Comparison of ENCODE assay signal across 19 cellular contexts in genomic region chr2:95539836-95540235, GRCh38.
A peak's percentile ranks its signal among the peaks of the same experiment; 100 is the strongest.
DNase-seq lines count a peak whose midpoint lies in the region; ATAC-seq and TF ChIP-seq lines count a peak whose summit lies in the region.
"Had no signal": no experiment of that assay in that cellular context is flagged by ENCODE, and none has a peak within 500 bp of the region (broad histone marks: within the 10 kb centered on the region; RNA-seq: fewer than 3 reads in every experiment).

No MANE protein-coding gene starts in this region.

- peak overlapping the region; percentile 62 for H3K4me2 ChIP-seq in OCI-LY3 (ENCODE audit: low read length)

- peak overlapping the region; percentile 64 for H3K9ac ChIP-seq in OCI-LY3 (ENCODE audit: low read length)

- no peaks in the 10 kb centered on the region for H3K36me3 ChIP-seq in OCI-LY3 (replicated peaks; ENCODE audit: low read depth, low read length)
- H3K36me3 ChIP-seq: right atrium auricular region, stomach had no signal

- H3K27me3 ChIP-seq in OCI-LY3 (ENCODE audit: low read depth, low read length) = no peaks in the 10 kb centered on the region
- H3K27me3 ChIP-seq: right atrium auricular region, stomach had no signal

- peak overlapping the region; percentile 99 for H3K27ac ChIP-seq in OCI-LY3 (ENCODE audit: low read length)
- H3K27ac ChIP-seq: epithelial cell of prostate, right atrium auricular region, stomach had no signal

- no peaks in the 10 kb centered on the region for H3K79me2 ChIP-seq in OCI-LY3 (ENCODE audit: low read length)

- ATAC-seq in GM18870 (IDR thresholded peaks at IDR 0.05; ENCODE audit: unreplicated experiment) (peak; percentile 81), HG02798 (IDR thresholded peaks at IDR 0.05; ENCODE audit: poor library complexity, unreplicated experiment) (peak; percentile 66)
- ATAC-seq: HCT116, T-cell had no signal

- H2AFZ ChIP-seq in OCI-LY3 (ENCODE audit: low read depth, low read length) = no peak overlapping the region

- TF ChIP-seq CTCF in OCI-LY3 (IDR thresholded peaks at IDR 0.05; ENCODE audit: low read depth, low read length) = no peak

- peaks cover 44% of the 10 kb centered on the region for H3K4me1 ChIP-seq in OCI-LY3 (ENCODE audit: low read length)
- H3K4me1 ChIP-seq: right atrium auricular region, stomach had no signal

- no peaks in the 10 kb centered on the region for H4K20me1 ChIP-seq in OCI-LY3 (ENCODE audit: insufficient read depth, low read length)

- DNase-seq in T-helper 9 cell = no peak
- DNase-seq in NCI-H2171 treated with DMSO at 0.1 percent for 48 hours (lab: John Stamatoyannopoulos, UW) = no peak
- no peak for DNase-seq in AG08395 (ENCODE audit: low spot score)
- no peak for DNase-seq in GDM1 (lab: John Stamatoyannopoulos, UW)
- DNase-seq: activated CD4-positive, alpha-beta T cell treated with anti-CD3 and anti-CD28 coated beads for 1 hour; activated naive CD4-positive, alpha-beta T cell; KG1; naive B cell; NCI-H2029; OCI-M1; stomach; T-cell had no signal

- no peaks in the 10 kb centered on the region for H3K9me3 ChIP-seq in OCI-LY3 (ENCODE audit: insufficient read depth, low read length)
- H3K9me3 ChIP-seq: right atrium auricular region, stomach had no signal

- H3K4me3 ChIP-seq in GM08714 (ENCODE audit: low read length) = peak overlapping the region; percentile 46; the same call in 1 of the 2 replicates
- H3K4me3 ChIP-seq in OCI-LY3 (ENCODE audit: low read length) = peak overlapping the region; percentile 29; the same call in 1 of the 2 replicates
- H3K4me3 ChIP-seq: right atrium auricular region, stomach had no signal
